In the genomic region with DNA sequence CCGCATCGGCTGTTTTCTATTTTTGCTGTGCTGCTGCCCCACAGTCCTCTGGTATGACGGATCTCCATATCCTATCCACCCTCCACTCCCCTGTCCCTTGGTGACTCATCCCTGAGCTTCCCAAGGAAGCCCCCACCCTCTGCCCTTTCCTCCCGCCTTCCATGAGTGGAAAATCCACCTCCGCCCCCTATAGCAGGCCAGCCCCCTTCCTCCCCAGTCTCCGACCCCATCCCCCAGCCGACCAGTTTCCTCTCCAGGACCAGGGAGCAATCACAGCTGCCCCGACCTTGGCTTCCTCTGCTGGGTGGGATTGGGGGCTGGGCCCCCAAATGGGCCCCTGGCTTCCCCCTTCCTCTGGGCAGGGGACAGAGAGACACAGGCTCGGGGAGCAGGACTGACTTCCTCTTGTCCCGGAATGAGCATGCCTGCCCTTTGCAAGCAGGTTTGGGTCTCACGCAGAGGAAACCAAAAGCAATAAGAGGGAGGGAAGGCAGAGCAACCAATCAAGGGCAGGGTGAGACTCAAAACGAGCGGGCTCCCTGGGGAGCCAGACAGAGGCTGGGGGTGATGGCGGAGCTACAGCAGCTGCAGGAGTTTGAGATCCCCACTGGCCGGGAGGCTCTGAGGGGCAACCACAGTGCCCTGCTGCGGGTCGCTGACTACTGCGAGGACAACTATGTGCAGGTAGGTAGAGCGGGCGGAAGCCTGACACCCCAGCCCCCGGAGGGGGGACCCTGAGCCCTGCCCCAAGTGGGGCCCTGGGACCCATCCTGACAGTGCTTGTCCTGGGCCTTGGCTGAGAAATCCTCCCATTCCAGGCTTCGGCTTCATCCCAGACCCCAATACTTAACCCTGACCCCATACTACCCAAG, we compare ENCODE assay signal across 8 cellular contexts. TPM values are rescaled to one million over a fixed set of nuclear protein-coding genes. Genes with fewer than 3 reads are reported as not detected.
DNase-seq lines count a peak whose midpoint lies in the region; ATAC-seq, FAIRE-seq and TF ChIP-seq lines count a peak whose summit lies in the region.

TSS of gene ABI3 (plus strand) at position 550 of the 872 bp plus-strand sequence. CDS start at position 568, 18 bp downstream.
TSS of gene GNGT2 (minus strand) at position 417 of the 872 bp plus-strand sequence. CDS start 3,152 bp downstream, outside the sequence.

- H3K27ac Mint-ChIP-seq in activated CD4-positive, alpha-beta T cell treated with anti-CD3 and anti-CD28 coated beads for 36 hours, result peak within 1 kb of the TSS; percentile 97

- H3K27me3 ChIP-seq in pancreas, result no peaks in the 10 kb centered on the region

- WGBS in pancreas, 2 donors, result 38 to 53% methylated on average over 22 of the region's 22 CpGs

- peaks cover 0 to 2% (median 0%) of the 10 kb centered on the region in 3 donors for H3K4me1 ChIP-seq in pancreas

- intact Hi-C loops in activated CD4-positive, alpha-beta T cell treated with anti-CD3 and anti-CD28 coated beads for 36 hours (cut with DNase I, micrococcal nuclease), result loop anchor here (1.0 to 2.0 kb wide), 4 partner anchors 8 to 20 kb away; partner anchors contain the start of gene PHOSPHO1 (in 1 of the 2)
- intact Hi-C loops in pancreas (cut with DNase I), result no loop called here

- DNase-seq in AML-193 (lab: John Stamatoyannopoulos, UW), result peak; percentile 48 to 62
- DNase-seq in activated CD4-positive, alpha-beta T cell treated with anti-CD3 and anti-CD28 coated beads for 36 hours, result peak; percentile 84
- peak; percentile 10 for DNase-seq in epidermal melanocyte (ENCODE audit: insufficient read length, low spot score)
- DNase-seq in pancreas, result no peak
- no peak for DNase-seq in inferior parietal cortex (ENCODE audit: extremely low spot score)
- no peak for DNase-seq in NCI-H226

- H3K4me3 Mint-ChIP-seq in activated CD4-positive, alpha-beta T cell treated with anti-CD3 and anti-CD28 coated beads for 36 hours, result peak within 1 kb of the TSS; percentile 86

- no peaks in the 10 kb centered on the region for H3K36me3 ChIP-seq in pancreas

- H3K36me3 Mint-ChIP-seq in activated CD4-positive, alpha-beta T cell treated with anti-CD3 and anti-CD28 coated beads for 36 hours (ENCODE audit: low read depth), result peaks cover 26% of the 10 kb centered on the region

- peak; percentile 66 for ATAC-seq in GM19328 (IDR thresholded peaks at IDR 0.05; ENCODE audit: unreplicated experiment)
- peak; percentile 72 for ATAC-seq in HG03439 (IDR thresholded peaks at IDR 0.05; ENCODE audit: unreplicated experiment)
- ATAC-seq in activated CD4-positive, alpha-beta T cell treated with anti-CD3 and anti-CD28 coated beads for 36 hours, result peak; percentile 92
- ATAC-seq in pancreas, result peak in 3 of 4 donors; percentile 31 to 69 (median 42)

- CTCF ChIA-PET in activated CD4-positive, alpha-beta T cell treated with anti-CD3 and anti-CD28 coated beads for 36 hours (lab: Charles Lee), result interaction anchor here (0.6 to 4.7 kb wide), 6 partner anchors 12 to 837 kb away, joined by 3 to 61 read pairs (median 5); no protein-coding TSS in a partner anchor

- H3K9me3 Mint-ChIP-seq in activated CD4-positive, alpha-beta T cell treated with anti-CD3 and anti-CD28 coated beads for 36 hours (ENCODE audit: low read depth), result no peaks in the 10 kb centered on the region

- peak within 1 kb of the TSS in 2 of 4 donors; percentile 12 to 34 for H3K27ac ChIP-seq in pancreas

- POLR2A ChIA-PET in activated CD4-positive, alpha-beta T cell treated with anti-CD3 and anti-CD28 coated beads for 36 hours (lab: Charles Lee), result interaction anchor here (0.6 to 2.1 kb wide), 3 partner anchors 12 to 18 kb away, joined by 4 to 9 read pairs (median 4); no protein-coding TSS in a partner anchor

- peak within 1 kb of the TSS in 1 of 4 donors; percentile 32 for H3K4me3 ChIP-seq in pancreas

- H3K9me3 ChIP-seq in pancreas, result no peaks in the 10 kb centered on the region

- no peak for TF ChIP-seq CTCF in pancreas (IDR thresholded peaks at IDR 0.05)

- H3K4me1 Mint-ChIP-seq in activated CD4-positive, alpha-beta T cell treated with anti-CD3 and anti-CD28 coated beads for 36 hours, result peaks cover 62% of the 10 kb centered on the region

- H3K27me3 Mint-ChIP-seq in activated CD4-positive, alpha-beta T cell treated with anti-CD3 and anti-CD28 coated beads for 36 hours, result no peaks in the 10 kb centered on the region

- FAIRE-seq in pancreas (lab: Jason Lieb, UNC), result no peak

RNA-seq across cellular contexts. Expression of gene ABI3, which starts in this region (rescaled TPM):
- 10 to 100 TPM; 27.8 to 31.1 TPM for total RNA-seq in activated CD4-positive, alpha-beta T cell treated with anti-CD3 and anti-CD28 coated beads for 36 hours
- total RNA-seq in pancreas, result 1 to 10 TPM; 1.1 to 7.1 (median 2.5) TPM
- 1 to 10 TPM; 3.0 to 4.6 TPM for polyA plus RNA-seq in pancreas

RNA-seq across cellular contexts. Expression of gene GNGT2, which starts in this region (rescaled TPM):
- 10 to 100 TPM; 27.3 to 27.7 TPM for total RNA-seq in activated CD4-positive, alpha-beta T cell treated with anti-CD3 and anti-CD28 coated beads for 36 hours
- total RNA-seq in pancreas, result 1 to 10 TPM in 1 of 6 donors, under 1 TPM in 5; 0.23 to 2.2 (median 0.66) TPM
- polyA plus RNA-seq in pancreas, result 1 to 10 TPM in 1 of 2 donors, under 1 TPM in 1; 0.87 to 1.6 TPM

Comparison
In these comparisons a context has a peak if more than half of its experiments do, and no peak if none do; other contexts are left out.
1. RNA of gene GNGT2 (total RNA-seq): 27.3 to 27.7 TPM in activated CD4-positive, alpha-beta T cell treated with anti-CD3 and anti-CD28 coated beads for 36 hours; 0.23 to 2.2 TPM in pancreas; every median in the first group is over 4 times any median in the second.
2. DNase-seq: peak in AML-193 (2 of 2), activated CD4-positive, alpha-beta T cell treated with anti-CD3 and anti-CD28 coated beads for 36 hours (single experiment) and epidermal melanocyte (single experiment); none in pancreas (0 of 6), inferior parietal cortex (single experiment) and NCI-H226 (single experiment).
3. ATAC-seq: peak in every context shown above with its lines; median percentile 92 in activated CD4-positive, alpha-beta T cell treated with anti-CD3 and anti-CD28 coated beads for 36 hours; 72 in HG03439; 66 in GM19328; 42 in pancreas.
4. intact Hi-C loops: an anchor here in activated CD4-positive, alpha-beta T cell treated with anti-CD3 and anti-CD28 coated beads for 36 hours (1.0 to 2.0 kb wide); none called in pancreas.